ENCODE assay signal across 9 cellular contexts in genomic region chr6:128508588-128509296, GRCh38. TPM values are rescaled to one million over a fixed set of nuclear protein-coding genes. Genes with fewer than 3 reads are reported as not detected.
DNase-seq lines count a peak whose midpoint lies in the region; ATAC-seq and TF ChIP-seq lines count a peak whose summit lies in the region.
"Had no signal": no experiment of that assay in that cellular context is flagged by ENCODE, and none has a peak within 500 bp of the region (broad histone marks: within the 10 kb centered on the region; RNA-seq: fewer than 3 reads in every experiment).

No MANE protein-coding gene starts in this region.

- H3K27ac ChIP-seq in transverse colon = peak overlapping the region; percentile 68 to 82 (median 71)
- H3K27ac ChIP-seq: cardiac muscle cell had no signal

- ATAC-seq in GM18502 (IDR thresholded peaks at IDR 0.05; ENCODE audit: poor library complexity, unreplicated experiment) (no peak), GM21786 (IDR thresholded peaks at IDR 0.05; ENCODE audit: unreplicated experiment) (no peak)

- in situ Hi-C loops in transverse colon (cut with MboI; ENCODE audit: low pct_ligation_motif_present in 1 of 4, low pct_unique_long_range_greater_than_20kb in 1 of 4, low sequenced_read_pairs in 3 of 4) = loop anchor here in 1 of 4 donors (25.0 kb wide), 1 partner anchor 171 kb away; no protein-coding TSS in a partner anchor
- in situ Hi-C loops in KBM-7 (cut with MboI; ENCODE audit: low pct_unique_long_range_greater_than_20kb, low sequenced_read_pairs) = no loop called here

- no peaks in the 10 kb centered on the region for H3K9me3 ChIP-seq in transverse colon

- peak; percentile 80 for DNase-seq in HS-5 (ENCODE audit: low read depth)
- peak; percentile 65 for DNase-seq in amniotic stem cell (lab: John Stamatoyannopoulos, UW)
- DNase-seq in hippocampal formation (lab: John Stamatoyannopoulos, UW) = peak; percentile 15 to 71
- no peak for DNase-seq in transverse colon
- no peak for DNase-seq in KBM-7
- DNase-seq: stimulated activated CD4-positive, alpha-beta T cell treated with anti-CD3 and anti-CD28 coated beads, Interleukin-12 subunit alpha, Interleukin-12 subunit beta, amount 100 ng/mL, for 4 hours had no signal

- no peak overlapping the region for H3K4me3 ChIP-seq in transverse colon
- H3K4me3 ChIP-seq: cardiac muscle cell had no signal

- 80 to 82% methylated on average over 6 to 15 of the region's 15 CpGs for WGBS in transverse colon (ENCODE audit: low coverage in 1 of 2), 2 donors

- no peak for TF ChIP-seq CTCF in transverse colon (IDR thresholded peaks at IDR 0.05)

- H3K4me1 ChIP-seq in transverse colon = peaks cover 14 to 94% (median 55%) of the 10 kb centered on the region in 4 donors

- H3K36me3 ChIP-seq in transverse colon = no peaks in the 10 kb centered on the region
- H3K36me3 ChIP-seq: cardiac muscle cell had no signal

- TF ChIP-seq POLR2A in transverse colon (IDR thresholded peaks at IDR 0.05) = no peak

- no peaks in the 10 kb centered on the region for H3K27me3 ChIP-seq in transverse colon
- H3K27me3 ChIP-seq: cardiac muscle cell had no signal

- no peak for TF ChIP-seq EP300 in transverse colon (IDR thresholded peaks at IDR 0.05; ENCODE audit: low read depth)

- intact Hi-C loops in transverse colon (cut with DNase I; ENCODE audit: low total_unique reads) = no loop called here

RNA-seq across cellular contexts. Expression of gene PTPRK, which starts 11.7 kb away (rescaled TPM):
- total RNA-seq in transverse colon = 100 to 1,000 TPM in 2 of 4 donors, 10 to 100 TPM in 2; 88.0 to 187 (median 136) TPM

Comparison
In these comparisons a context has a peak if more than half of its experiments do, and no peak if none do; other contexts are left out.
1. DNase-seq: peak in HS-5 (single experiment), amniotic stem cell (single experiment) and hippocampal formation (2 of 2); none in transverse colon (single experiment) and KBM-7 (single experiment).